1 cellular context compared by ENCODE assay signal in the genomic region with DNA sequence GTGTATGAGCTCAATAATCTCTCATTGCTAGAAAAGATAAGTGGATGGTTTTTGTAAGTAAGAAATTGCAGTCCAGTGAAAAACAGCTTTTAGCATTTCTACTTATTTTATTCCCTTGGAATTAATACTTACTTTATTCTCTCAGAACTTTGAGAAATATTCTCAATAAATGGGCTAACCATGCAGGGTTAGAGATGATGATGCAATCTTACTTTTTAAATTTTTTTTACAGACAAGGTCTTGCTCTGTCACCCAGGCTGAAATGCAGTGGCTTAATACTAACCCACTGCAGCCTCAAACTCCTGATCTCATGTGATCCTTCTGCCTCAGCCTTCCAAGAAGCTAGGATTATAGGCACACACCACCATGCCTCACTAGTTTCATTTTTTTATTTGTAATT.
TF ChIP-seq lines count a peak whose summit lies in the region.

No MANE protein-coding gene starts in this region.

TF ChIP-seq in GM23338, 12 proteins besides CTCF, POLR2A, EP300 and RAD21 (continued from another document):
- TF ChIP-seq, protein P1, sequence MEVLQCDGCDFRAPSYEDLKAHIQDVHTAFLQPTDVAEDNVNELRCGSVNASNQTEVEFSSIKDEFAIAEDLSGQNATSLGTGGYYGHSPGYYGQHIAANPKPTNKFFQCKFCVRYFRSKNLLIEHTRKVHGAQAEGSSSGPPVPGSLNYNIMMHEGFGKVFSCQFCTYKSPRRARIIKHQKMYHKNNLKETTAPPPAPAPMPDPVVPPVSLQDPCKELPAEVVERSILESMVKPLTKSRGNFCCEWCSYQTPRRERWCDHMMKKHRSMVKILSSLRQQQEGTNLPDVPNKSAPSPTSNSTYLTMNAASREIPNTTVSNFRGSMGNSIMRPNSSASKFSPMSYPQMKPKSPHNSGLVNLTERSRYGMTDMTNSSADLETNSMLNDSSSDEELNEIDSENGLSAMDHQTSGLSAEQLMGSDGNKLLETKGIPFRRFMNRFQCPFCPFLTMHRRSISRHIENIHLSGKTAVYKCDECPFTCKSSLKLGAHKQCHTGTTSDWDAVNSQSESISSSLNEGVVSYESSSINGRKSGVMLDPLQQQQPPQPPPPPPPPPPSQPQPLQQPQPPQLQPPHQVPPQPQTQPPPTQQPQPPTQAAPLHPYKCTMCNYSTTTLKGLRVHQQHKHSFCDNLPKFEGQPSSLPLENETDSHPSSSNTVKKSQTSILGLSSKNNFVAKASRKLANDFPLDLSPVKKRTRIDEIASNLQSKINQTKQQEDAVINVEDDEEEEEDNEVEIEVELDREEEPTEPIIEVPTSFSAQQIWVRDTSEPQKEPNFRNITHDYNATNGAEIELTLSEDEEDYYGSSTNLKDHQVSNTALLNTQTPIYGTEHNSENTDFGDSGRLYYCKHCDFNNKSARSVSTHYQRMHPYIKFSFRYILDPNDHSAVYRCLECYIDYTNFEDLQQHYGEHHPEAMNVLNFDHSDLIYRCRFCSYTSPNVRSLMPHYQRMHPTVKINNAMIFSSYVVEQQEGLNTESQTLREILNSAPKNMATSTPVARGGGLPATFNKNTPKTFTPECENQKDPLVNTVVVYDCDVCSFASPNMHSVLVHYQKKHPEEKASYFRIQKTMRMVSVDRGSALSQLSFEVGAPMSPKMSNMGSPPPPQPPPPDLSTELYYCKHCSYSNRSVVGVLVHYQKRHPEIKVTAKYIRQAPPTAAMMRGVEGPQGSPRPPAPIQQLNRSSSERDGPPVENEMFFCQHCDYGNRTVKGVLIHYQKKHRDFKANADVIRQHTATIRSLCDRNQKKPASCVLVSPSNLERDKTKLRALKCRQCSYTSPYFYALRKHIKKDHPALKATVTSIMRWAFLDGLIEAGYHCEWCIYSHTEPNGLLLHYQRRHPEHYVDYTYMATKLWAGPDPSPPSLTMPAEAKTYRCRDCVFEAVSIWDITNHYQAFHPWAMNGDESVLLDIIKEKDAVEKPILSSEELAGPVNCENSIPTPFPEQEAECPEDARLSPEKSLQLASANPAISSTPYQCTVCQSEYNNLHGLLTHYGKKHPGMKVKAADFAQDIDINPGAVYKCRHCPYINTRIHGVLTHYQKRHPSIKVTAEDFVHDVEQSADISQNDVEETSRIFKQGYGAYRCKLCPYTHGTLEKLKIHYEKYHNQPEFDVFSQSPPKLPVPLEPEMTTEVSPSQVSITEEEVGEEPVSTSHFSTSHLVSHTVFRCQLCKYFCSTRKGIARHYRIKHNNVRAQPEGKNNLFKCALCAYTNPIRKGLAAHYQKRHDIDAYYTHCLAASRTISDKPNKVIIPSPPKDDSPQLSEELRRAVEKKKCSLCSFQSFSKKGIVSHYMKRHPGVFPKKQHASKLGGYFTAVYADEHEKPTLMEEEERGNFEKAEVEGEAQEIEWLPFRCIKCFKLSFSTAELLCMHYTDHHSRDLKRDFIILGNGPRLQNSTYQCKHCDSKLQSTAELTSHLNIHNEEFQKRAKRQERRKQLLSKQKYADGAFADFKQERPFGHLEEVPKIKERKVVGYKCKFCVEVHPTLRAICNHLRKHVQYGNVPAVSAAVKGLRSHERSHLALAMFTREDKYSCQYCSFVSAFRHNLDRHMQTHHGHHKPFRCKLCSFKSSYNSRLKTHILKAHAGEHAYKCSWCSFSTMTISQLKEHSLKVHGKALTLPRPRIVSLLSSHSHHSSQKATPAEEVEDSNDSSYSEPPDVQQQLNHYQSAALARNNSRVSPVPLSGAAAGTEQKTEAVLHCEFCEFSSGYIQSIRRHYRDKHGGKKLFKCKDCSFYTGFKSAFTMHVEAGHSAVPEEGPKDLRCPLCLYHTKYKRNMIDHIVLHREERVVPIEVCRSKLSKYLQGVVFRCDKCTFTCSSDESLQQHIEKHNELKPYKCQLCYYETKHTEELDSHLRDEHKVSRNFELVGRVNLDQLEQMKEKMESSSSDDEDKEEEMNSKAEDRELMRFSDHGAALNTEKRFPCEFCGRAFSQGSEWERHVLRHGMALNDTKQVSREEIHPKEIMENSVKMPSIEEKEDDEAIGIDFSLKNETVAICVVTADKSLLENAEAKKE (CRISPR knock-in tag; IDR thresholded peaks at IDR 0.05), result no peak
- no peak for TF ChIP-seq NANOG (IDR thresholded peaks at IDR 0.05; ENCODE audit: borderline replicate concordance)
- TF ChIP-seq, protein P2, sequence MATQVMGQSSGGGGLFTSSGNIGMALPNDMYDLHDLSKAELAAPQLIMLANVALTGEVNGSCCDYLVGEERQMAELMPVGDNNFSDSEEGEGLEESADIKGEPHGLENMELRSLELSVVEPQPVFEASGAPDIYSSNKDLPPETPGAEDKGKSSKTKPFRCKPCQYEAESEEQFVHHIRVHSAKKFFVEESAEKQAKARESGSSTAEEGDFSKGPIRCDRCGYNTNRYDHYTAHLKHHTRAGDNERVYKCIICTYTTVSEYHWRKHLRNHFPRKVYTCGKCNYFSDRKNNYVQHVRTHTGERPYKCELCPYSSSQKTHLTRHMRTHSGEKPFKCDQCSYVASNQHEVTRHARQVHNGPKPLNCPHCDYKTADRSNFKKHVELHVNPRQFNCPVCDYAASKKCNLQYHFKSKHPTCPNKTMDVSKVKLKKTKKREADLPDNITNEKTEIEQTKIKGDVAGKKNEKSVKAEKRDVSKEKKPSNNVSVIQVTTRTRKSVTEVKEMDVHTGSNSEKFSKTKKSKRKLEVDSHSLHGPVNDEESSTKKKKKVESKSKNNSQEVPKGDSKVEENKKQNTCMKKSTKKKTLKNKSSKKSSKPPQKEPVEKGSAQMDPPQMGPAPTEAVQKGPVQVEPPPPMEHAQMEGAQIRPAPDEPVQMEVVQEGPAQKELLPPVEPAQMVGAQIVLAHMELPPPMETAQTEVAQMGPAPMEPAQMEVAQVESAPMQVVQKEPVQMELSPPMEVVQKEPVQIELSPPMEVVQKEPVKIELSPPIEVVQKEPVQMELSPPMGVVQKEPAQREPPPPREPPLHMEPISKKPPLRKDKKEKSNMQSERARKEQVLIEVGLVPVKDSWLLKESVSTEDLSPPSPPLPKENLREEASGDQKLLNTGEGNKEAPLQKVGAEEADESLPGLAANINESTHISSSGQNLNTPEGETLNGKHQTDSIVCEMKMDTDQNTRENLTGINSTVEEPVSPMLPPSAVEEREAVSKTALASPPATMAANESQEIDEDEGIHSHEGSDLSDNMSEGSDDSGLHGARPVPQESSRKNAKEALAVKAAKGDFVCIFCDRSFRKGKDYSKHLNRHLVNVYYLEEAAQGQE (IDR thresholded peaks at IDR 0.05; ENCODE audit: unreplicated experiment), result no peak
- TF ChIP-seq STAT1 (IDR thresholded peaks at IDR 0.05; ENCODE audit: unreplicated experiment), result no peak
- TF ChIP-seq, protein P3, sequence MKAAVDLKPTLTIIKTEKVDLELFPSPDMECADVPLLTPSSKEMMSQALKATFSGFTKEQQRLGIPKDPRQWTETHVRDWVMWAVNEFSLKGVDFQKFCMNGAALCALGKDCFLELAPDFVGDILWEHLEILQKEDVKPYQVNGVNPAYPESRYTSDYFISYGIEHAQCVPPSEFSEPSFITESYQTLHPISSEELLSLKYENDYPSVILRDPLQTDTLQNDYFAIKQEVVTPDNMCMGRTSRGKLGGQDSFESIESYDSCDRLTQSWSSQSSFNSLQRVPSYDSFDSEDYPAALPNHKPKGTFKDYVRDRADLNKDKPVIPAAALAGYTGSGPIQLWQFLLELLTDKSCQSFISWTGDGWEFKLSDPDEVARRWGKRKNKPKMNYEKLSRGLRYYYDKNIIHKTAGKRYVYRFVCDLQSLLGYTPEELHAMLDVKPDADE (IDR thresholded peaks at IDR 0.05), result no peak
- TF ChIP-seq ZNF114 (CRISPR knock-in tag; IDR thresholded peaks at IDR 0.05), result no peak
- TF ChIP-seq EZH2 (IDR thresholded peaks at IDR 0.05; ENCODE audit: low read depth, unreplicated experiment), result no peak
- no peak for TF ChIP-seq EZH2phosphoT487 (IDR thresholded peaks at IDR 0.05; ENCODE audit: unreplicated experiment)
